10 cellular contexts compared by ENCODE assay signal in genomic region chr2:24045511-24046508, GRCh38. TPM values are rescaled to one million over a fixed set of nuclear protein-coding genes. Genes with fewer than 3 reads are reported as not detected.
DNase-seq lines count a peak whose midpoint lies in the region; ATAC-seq, FAIRE-seq and TF ChIP-seq lines count a peak whose summit lies in the region.
"Had no signal": no experiment of that assay in that cellular context is flagged by ENCODE, and none has a peak within 500 bp of the region (broad histone marks: within the 10 kb centered on the region; RNA-seq: fewer than 3 reads in every experiment).

No MANE protein-coding gene starts in this region.

- H3K27me3 Mint-ChIP-seq in H9 (ENCODE audit: low read depth), result no peaks in the 10 kb centered on the region
- no peaks in the 10 kb centered on the region for H3K27me3 Mint-ChIP-seq in activated naive CD8-positive, alpha-beta T cell

- peak overlapping the region; percentile 97 for H3K4me2 ChIP-seq in H9 (ENCODE audit: insufficient read depth, insufficient read length, low read length)

- no peak overlapping the region for H3K14ac ChIP-seq in H9 (ENCODE audit: insufficient read depth, low read length)

- FAIRE-seq in HTR-8/SVneo (lab: Jason Lieb, UNC), result no peak

- H3K27me3 ChIP-seq in H9 (ENCODE audit: insufficient read depth, low read length) (no peaks in the 10 kb centered on the region), right lobe of liver (no peaks in the 10 kb centered on the region)

- H3T11ph ChIP-seq in H9 (ENCODE audit: low read length), result no peak overlapping the region

- no peaks in the 10 kb centered on the region for H3K9me3 ChIP-seq in H9 (ENCODE audit: control insufficient read depth, low read depth, low read length)
- no peaks in the 10 kb centered on the region for H3K9me3 ChIP-seq in right lobe of liver

- CTCF ChIA-PET in AG04449 (lab: Yijun Ruan, JAX), result interaction anchor here (2.4 kb wide), 1 partner anchor 38 kb away, joined by 13 read pairs; the partner anchor contains the start of gene TP53I3

- H3K9ac ChIP-seq in H9 (ENCODE audit: extremely low read depth, insufficient read length, low read length), result no peak overlapping the region

- peaks cover 2% of the 10 kb centered on the region; the same call in 1 of the 2 replicates for H3K79me2 ChIP-seq in H9 (ENCODE audit: insufficient read depth, low read length)

- H4K91ac ChIP-seq in H9 (ENCODE audit: insufficient read length, low read depth, low read length), result no peak overlapping the region

- no peak overlapping the region for H3K23ac ChIP-seq in H9 (ENCODE audit: insufficient read length, low read depth, low read length)

- H2BK12ac ChIP-seq in H9 (ENCODE audit: insufficient read length, low read depth, low read length), result no peak overlapping the region

- H3K4ac ChIP-seq in H9 (ENCODE audit: low read depth, low read length), result no peak overlapping the region

- ATAC-seq in right lobe of liver, result peak; percentile 12 to 48 (median 35)
- no peak for ATAC-seq in HG03108 (IDR thresholded peaks at IDR 0.05; ENCODE audit: unreplicated experiment)

- H3K36me3 Mint-ChIP-seq in H9 (ENCODE audit: insufficient read depth in 1 of 3, low read depth in 3 of 3), result peaks cover 0 to 7% (median 6%) of the 10 kb centered on the region in 3 experiments; a peak in 5 of 7 replicates
- no peaks in the 10 kb centered on the region for H3K36me3 Mint-ChIP-seq in activated naive CD8-positive, alpha-beta T cell

- no peak overlapping the region for H4K8ac ChIP-seq in H9 (replicated peaks; ENCODE audit: insufficient read length, low read depth, low read length)

- no peak overlapping the region for H2AFZ ChIP-seq in H9 (ENCODE audit: low read length)

- TF ChIP-seq POLR2A in right lobe of liver (IDR thresholded peaks at IDR 0.05) (no peak), lower leg skin (IDR thresholded peaks at IDR 0.05) (no peak)

- WGBS in H9 (ENCODE audit: extremely low coverage, insufficient read length, low lambda C conversion rate), result no CpG with 5 or more reads among the region's 11 CpGs
- WGBS in right lobe of liver (ENCODE audit: insufficient coverage, low coverage, low lambda C conversion rate, missing lambda C conversion rate), result 63% methylated on average over 11 of the region's 11 CpGs
- 79 to 81% methylated on average over 11 of the region's 11 CpGs for WGBS in lower leg skin, 2 donors

- no peak overlapping the region for H2BK120ac ChIP-seq in H9 (ENCODE audit: low read depth, low read length, poor library complexity, severe bottlenecking)

- H2BK5ac ChIP-seq in H9 (ENCODE audit: insufficient read length, low read length), result no peak overlapping the region

- H2BK15ac ChIP-seq in H9 (ENCODE audit: low read depth, low read length), result no peak overlapping the region

- H3K9me3 Mint-ChIP-seq in H9, result no peaks in the 10 kb centered on the region
- H3K9me3 Mint-ChIP-seq in activated naive CD8-positive, alpha-beta T cell (ENCODE audit: low read depth), result no peaks in the 10 kb centered on the region

- POLR2A ChIA-PET in AG04449 (lab: Yijun Ruan, JAX), result no interaction called here

- H4K20me1 ChIP-seq in H9 (ENCODE audit: control insufficient read depth, insufficient read depth, insufficient read length), result peaks cover 5% of the 10 kb centered on the region

- no peaks in the 10 kb centered on the region for H3K36me3 ChIP-seq in right lobe of liver

- no peak overlapping the region for H3K27ac ChIP-seq in H9 (ENCODE audit: insufficient read length, low read depth, low read length)
- H3K27ac ChIP-seq in right lobe of liver, result no peak overlapping the region

- peak overlapping the region; percentile 97 to 99 for H3K4me3 Mint-ChIP-seq in H9
- peak overlapping the region; percentile 98 for H3K4me3 Mint-ChIP-seq in activated naive CD8-positive, alpha-beta T cell

- H3K56ac ChIP-seq in H9 (ENCODE audit: insufficient read length, low read depth, low read length), result no peak overlapping the region

- no peak overlapping the region for H2AK5ac ChIP-seq in H9 (ENCODE audit: insufficient read length, low read length)

- peaks cover 9% of the 10 kb centered on the region for H3K23me2 ChIP-seq in H9 (ENCODE audit: insufficient read length, low read depth, low read length, poor library complexity, severe bottlenecking)

- H3K4me1 ChIP-seq in H9 (ENCODE audit: insufficient read depth, low read length), result 0 out of 2 replicates have a peak, but pooled peaks cover 1% of the 10 kb centered on the region
- peaks cover 0 to 14% (median 6%) of the 10 kb centered on the region in 4 donors for H3K4me1 ChIP-seq in right lobe of liver

- no peaks in the 10 kb centered on the region for H3K79me1 ChIP-seq in H9 (ENCODE audit: insufficient read depth, low read depth, low read length, poor library complexity, severe bottlenecking)

- no peak for DNase-seq in AG04449 (ENCODE audit: low read depth, low spot score)
- DNase-seq in H9, result no peak
- no peak for DNase-seq in right lobe of liver
- DNase-seq in lower leg skin (ENCODE audit: low spot score in 2 of 2), result no peak
- no peak for DNase-seq in NCI-H1930 (lab: John Stamatoyannopoulos, UW)
- no peak for DNase-seq in HTR-8/SVneo (ENCODE audit: insufficient read length, low spot score)
- DNase-seq: caudate nucleus, left cardiac atrium had no signal

- H3K4me1 Mint-ChIP-seq in H9, result peaks cover 15 to 22% of the 10 kb centered on the region in 2 experiments
- H3K4me1 Mint-ChIP-seq in activated naive CD8-positive, alpha-beta T cell (ENCODE audit: low read depth), result peaks cover 25% of the 10 kb centered on the region

- H3K4me3 ChIP-seq in AG04449 (ENCODE audit: low read depth, low read length), result peak overlapping the region; percentile 87
- peak overlapping the region in 2 of 3 donors; percentile 70 to 80 for H3K4me3 ChIP-seq in right lobe of liver
- no peak overlapping the region for H3K4me3 ChIP-seq in lower leg skin (ENCODE audit: low read depth, poor library complexity, severe bottlenecking)

- H3K18ac ChIP-seq in H9 (ENCODE audit: insufficient read length, low read depth, low read length), result no peak overlapping the region

- no peak overlapping the region; a peak in 1 of 7 replicates for H3K27ac Mint-ChIP-seq in H9
- no peak overlapping the region for H3K27ac Mint-ChIP-seq in activated naive CD8-positive, alpha-beta T cell

- no peak overlapping the region for H2BK20ac ChIP-seq in H9 (ENCODE audit: low read depth, low read length, poor library complexity, severe bottlenecking)

- no peak for TF ChIP-seq CTCF in AG04449 (IDR thresholded peaks at IDR 0.05; ENCODE audit: insufficient read depth, low read length, missing control alignments)
- TF ChIP-seq CTCF in H9 (conservative IDR thresholded peaks at IDR 0.05), result no peak
- no peak for TF ChIP-seq CTCF in right lobe of liver (IDR thresholded peaks at IDR 0.05)
- no peak for TF ChIP-seq CTCF in lower leg skin (IDR thresholded peaks at IDR 0.05)

- intact Hi-C loops in right lobe of liver (cut with DNase I), result no loop called here
- intact Hi-C loops in lower leg skin (cut with DNase I; ENCODE audit: low total_unique reads), result no loop called here

- H4K5ac ChIP-seq in H9 (ENCODE audit: insufficient read length, low read depth, low read length), result no peak overlapping the region

RNA-seq across cellular contexts. Expression of gene WDCP, which starts 1.4 kb away (rescaled TPM):
- total RNA-seq in H9 (2021), result 36.9 and 40.0 TPM in 2 replicates
- total RNA-seq in right lobe of liver, result 1 to 10 TPM; 4.3 to 8.7 (median 5.5) TPM
- 1 to 10 TPM; 2.6 to 4.9 (median 3.8) TPM for total RNA-seq in lower leg skin

RNA-seq across cellular contexts. Expression of gene FKBP1B, which starts 3.7 kb away (rescaled TPM):
- total RNA-seq in H9 (2021) (59.7 and 61.6 TPM in 2 replicates), right lobe of liver (10 to 100 TPM in 1 of 6 experiments, 1 to 10 TPM in 5; 2.4 to 11.0 (median 3.2) TPM), lower leg skin (10 to 100 TPM in 2 of 4 donors, 1 to 10 TPM in 2; 7.2 to 11.8 (median 9.5) TPM)

RNA-seq across cellular contexts. Expression of gene SF3B6, which starts 30.3 kb away (rescaled TPM):
- 130 and 132 TPM in 2 replicates for total RNA-seq in H9 (2021)
- total RNA-seq in right lobe of liver, result 10 to 100 TPM; 32.7 to 70.8 (median 40.3) TPM
- total RNA-seq in lower leg skin, result 10 to 100 TPM; 81.3 to 90.8 (median 86.5) TPM

RNA-seq across cellular contexts. Expression of gene MFSD2B, which starts 35.9 kb away (rescaled TPM):
- 0.42 and 1.3 TPM in 2 replicates for total RNA-seq in H9 (2021)
- total RNA-seq in right lobe of liver, result under 1 TPM in 3 of 6 experiments, not detected in 3; 0.07 to 0.62 (median 0.22) TPM
- under 1 TPM in 1 of 4 donors, not detected in 3; 0.34 TPM for total RNA-seq in lower leg skin

RNA-seq across cellular contexts. Expression of gene TP53I3, which starts 38.8 kb away (rescaled TPM):
- 45.7 and 48.1 TPM in 2 replicates for total RNA-seq in H9 (2021)
- 10 to 100 TPM in 3 of 6 experiments, 1 to 10 TPM in 3; 5.2 to 20.4 (median 9.6) TPM for total RNA-seq in right lobe of liver
- 10 to 100 TPM in 2 of 4 donors, 1 to 10 TPM in 2; 5.0 to 17.9 (median 8.5) TPM for total RNA-seq in lower leg skin
